ENCODE assay signal across 18 cellular contexts in the genomic region with DNA sequence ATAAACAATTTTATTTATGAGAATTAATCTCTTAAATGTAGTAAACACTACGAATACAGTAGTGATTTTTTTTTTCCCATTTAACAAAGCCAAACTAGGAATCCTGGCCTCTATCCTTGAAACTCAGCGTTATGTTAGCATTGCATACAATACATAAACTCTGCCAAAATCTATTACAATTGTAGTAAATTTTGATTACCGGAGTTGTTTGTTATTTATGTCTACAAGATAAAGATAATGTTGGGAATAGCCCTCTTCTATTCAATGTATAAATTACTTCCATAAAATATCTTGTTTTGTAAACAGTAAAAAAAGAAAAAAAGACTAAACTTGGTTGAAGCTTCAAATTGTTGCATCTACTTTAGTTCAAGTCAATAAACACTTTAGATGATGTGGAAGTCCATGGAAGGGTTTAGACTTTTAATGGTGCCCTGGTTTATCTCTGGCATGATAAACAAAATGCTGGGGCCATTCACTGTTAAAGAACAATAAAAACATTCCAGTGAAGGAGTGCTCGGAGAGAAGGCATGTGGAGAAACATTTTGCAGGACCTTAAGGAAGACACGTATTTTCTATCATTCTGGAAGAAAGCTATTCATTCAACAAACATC.
DNase-seq lines count a peak whose midpoint lies in the region; ATAC-seq, FAIRE-seq and TF ChIP-seq lines count a peak whose summit lies in the region.
"Had no signal": no experiment of that assay in that cellular context is flagged by ENCODE, and none has a peak within 500 bp of the region (broad histone marks: within the 10 kb centered on the region; RNA-seq: fewer than 3 reads in every experiment).

No MANE protein-coding gene starts in this region.

- no peaks in the 10 kb centered on the region for H3K23me2 ChIP-seq in H1 (ENCODE audit: low read depth, low read length)

- no peak overlapping the region for H2AFZ ChIP-seq in HCT116 (ENCODE audit: low read depth, low read length, poor library complexity, severe bottlenecking)
- peak overlapping the region; percentile 12; the same call in 1 of the 2 replicates for H2AFZ ChIP-seq in H1 (ENCODE audit: low read length)
- H2AFZ ChIP-seq in neural progenitor cell (replicated peaks): no peak overlapping the region
- H2AFZ ChIP-seq: GM23248 had no signal

- no peaks in the 10 kb centered on the region for H4K20me1 ChIP-seq in HCT116 (ENCODE audit: insufficient read depth)
- no peaks in the 10 kb centered on the region for H4K20me1 ChIP-seq in H1 (replicated peaks in 1 of 2; ENCODE audit: control insufficient read depth in 1 of 2, insufficient read depth in 2 of 2, low read length in 2 of 2)
- no peaks in the 10 kb centered on the region for H4K20me1 ChIP-seq in neural progenitor cell (ENCODE audit: low read depth)

- no peak overlapping the region for H3K4ac ChIP-seq in H1 (replicated peaks; ENCODE audit: insufficient read length, low read depth, low read length)

- BruUV-seq in HCT116 (replicated peaks; lab: Mats Ljungman, UMichigan): no TSS peak

- H3K9me2 ChIP-seq in HCT116 (ENCODE audit: insufficient read depth): no peaks in the 10 kb centered on the region

- H2BK12ac ChIP-seq in H1 (ENCODE audit: low read depth, low read length): no peak overlapping the region

- H3K9me3 ChIP-seq in HCT116 (ENCODE audit: control insufficient read depth in 1 of 2, insufficient read depth in 1 of 2, low read depth in 1 of 2, low read length in 2 of 2): no peaks in the 10 kb centered on the region
- no peaks in the 10 kb centered on the region for H3K9me3 ChIP-seq in H1 (ENCODE audit: insufficient read depth in 2 of 2, low read depth in 1 of 2, low read length in 1 of 2)
- H3K9me3 ChIP-seq in neural progenitor cell (ENCODE audit: low read depth): no peaks in the 10 kb centered on the region
- H3K9me3 ChIP-seq in mucosa of descending colon: no peaks in the 10 kb centered on the region
- H3K9me3 ChIP-seq: HAP-1 had no signal

- no peak overlapping the region for H4K5ac ChIP-seq in H1 (ENCODE audit: insufficient read length, low read depth, low read length)

- H2AK5ac ChIP-seq in H1 (ENCODE audit: low read depth, low read length): no peak overlapping the region

- H3K4me1 Mint-ChIP-seq in neural progenitor cell: peaks cover 2% of the 10 kb centered on the region
- H3K4me1 Mint-ChIP-seq: CD4-positive, alpha-beta memory T cell had no signal

- H3K4me3 Mint-ChIP-seq in neural progenitor cell: no peak overlapping the region
- H3K4me3 Mint-ChIP-seq: CD4-positive, alpha-beta memory T cell had no signal

- H3K9me3 Mint-ChIP-seq in neural progenitor cell: peaks cover 1% of the 10 kb centered on the region

- no peak overlapping the region for H2BK120ac ChIP-seq in H1 (replicated peaks; ENCODE audit: low read depth, low read length)

- intact Hi-C loops in HCT116 (cut with micrococcal nuclease): no loop called here
- intact Hi-C loops in mucosa of descending colon (cut with DNase I, micrococcal nuclease): no loop called here

- H3K27me3 ChIP-seq in HCT116 (ENCODE audit: insufficient read depth, low read length) (no peaks in the 10 kb centered on the region), H1 (replicated peaks in 1 of 4; ENCODE audit: control insufficient read depth in 3 of 4, extremely low read depth in 1 of 4, insufficient read depth in 3 of 4, low read length in 3 of 4) (no peaks in the 10 kb centered on the region), neural progenitor cell (no peaks in the 10 kb centered on the region)

- POLR2A ChIA-PET in HCT116 (lab: Charles Lee) (no interaction called here), H1 (lab: Charles Lee; ENCODE audit: partially characterized antibody) (no interaction called here)

- CTCF ChIA-PET in HCT116 (lab: Charles Lee): no interaction called here
- CTCF ChIA-PET in H1 (lab: Charles Lee; ENCODE audit: partially characterized antibody): interaction anchor here (0.8 kb wide), 1 partner anchor 98 kb away, joined by 3 read pairs; no protein-coding TSS in a partner anchor

- TF ChIP-seq RAD21 in HCT116 (IDR thresholded peaks at IDR 0.05; ENCODE audit: low read depth) (no peak), H1 (IDR thresholded peaks at IDR 0.05 in 1 of 2, conservative IDR thresholded peaks at IDR 0.05 in 1 of 2; ENCODE audit: low read depth in 2 of 2, low read length in 2 of 2) (no peak)

- TF ChIP-seq CTCF in HCT116 (IDR thresholded peaks at IDR 0.05 in 2 of 3, conservative IDR thresholded peaks at IDR 0.05 in 1 of 3; ENCODE audit: borderline replicate concordance in 1 of 3, insufficient read depth in 1 of 3, low read depth in 2 of 3, low read length in 2 of 3) (no peak), H1 (IDR thresholded peaks at IDR 0.05; ENCODE audit: control extremely low read depth in 1 of 3, insufficient read depth in 1 of 3, low read depth in 1 of 3, low read length in 3 of 3) (no peak), fibroblast of villous mesenchyme (IDR thresholded peaks at IDR 0.05; ENCODE audit: insufficient read depth, low read depth, low read length) (no peak), neural progenitor cell (IDR thresholded peaks at IDR 0.05) (no peak), mucosa of descending colon (IDR thresholded peaks at IDR 0.05) (no peak)

- RAD21 ChIA-PET in HCT116 (lab: Charles Lee; ENCODE audit: low non-redundant PET in 1 of 2, low total read pairs in 2 of 2, uncharacterized antibody in 2 of 2, unreplicated experiment in 2 of 2): no interaction called here

- H3F3A ChIP-seq in neural progenitor cell (ENCODE audit: low read depth): peaks cover 12% of the 10 kb centered on the region

- H3K27ac ChIP-seq in HCT116 (ENCODE audit: low read depth, low read length) (no peak overlapping the region), H1 (ENCODE audit: low read depth, low read length) (no peak overlapping the region), neural progenitor cell (peak overlapping the region; percentile 54)
- H3K27ac ChIP-seq: GM23248 had no signal

- H3K4me3 ChIP-seq in HCT116 (replicated peaks in 1 of 2; ENCODE audit: low read depth in 1 of 2, low read length in 2 of 2) (no peak overlapping the region), H1 (ENCODE audit: extremely low read depth in 1 of 4, insufficient read depth in 2 of 4, low read depth in 3 of 4, low read length in 4 of 4) (no peak overlapping the region), fibroblast of villous mesenchyme (ENCODE audit: low read depth, low read length) (no peak overlapping the region), neural progenitor cell (no peak overlapping the region), mucosa of descending colon (no peak overlapping the region)
- H3K4me3 ChIP-seq: GM23248, HAP-1 had no signal

- TF ChIP-seq EP300 in H1 (IDR thresholded peaks at IDR 0.05; ENCODE audit: borderline replicate concordance in 1 of 2, low read depth in 2 of 2, low read length in 2 of 2): no peak

- DNase-seq in HCT116 (ENCODE audit: low read depth, low spot score): no peak
- no peak for DNase-seq in H1 (ENCODE audit: low read depth in 1 of 2, low spot score in 2 of 2)
- peak; percentile 59 for DNase-seq in fibroblast of villous mesenchyme (ENCODE audit: low read depth)
- no peak for DNase-seq in neural progenitor cell (ENCODE audit: low spot score)
- no peak for DNase-seq in NCI-H748 treated with DMSO at 0.1 percent for 48 hours (lab: John Stamatoyannopoulos, UW)
- no peak for DNase-seq in mucosa of descending colon
- DNase-seq: C1 segment of cervical spinal cord; CD4-positive, alpha-beta memory T cell; COR-L47; DMS153; DND-41; GM23248 had no signal

- no peak overlapping the region for H2BK15ac ChIP-seq in H1 (ENCODE audit: low read length)

- no peak overlapping the region for H4K8ac ChIP-seq in H1 (ENCODE audit: extremely low read depth, insufficient read depth, low read length)

- no peak overlapping the region for H3K14ac ChIP-seq in H1 (ENCODE audit: insufficient read length)

- H3K18ac ChIP-seq in H1 (ENCODE audit: extremely low read depth, low read length): no peak overlapping the region

- H3K79me2 ChIP-seq in HCT116 (ENCODE audit: insufficient read depth, low read length): no peaks in the 10 kb centered on the region
- no peaks in the 10 kb centered on the region for H3K79me2 ChIP-seq in H1 (ENCODE audit: control insufficient read depth in 1 of 2, insufficient read depth in 2 of 2, low read length in 2 of 2)
- H3K79me2 ChIP-seq in neural progenitor cell (ENCODE audit: low read depth): no peaks in the 10 kb centered on the region

- H3K79me1 ChIP-seq in H1 (ENCODE audit: low read depth, low read length): no peaks in the 10 kb centered on the region

- H3K56ac ChIP-seq in H1 (replicated peaks; ENCODE audit: insufficient read length, low read depth, low read length): no peak overlapping the region

- TF ChIP-seq POLR2A in HCT116 (IDR thresholded peaks at IDR 0.05; ENCODE audit: borderline replicate concordance, extremely low read depth, insufficient read depth, insufficient read length) (no peak), H1 (IDR thresholded peaks at IDR 0.05; ENCODE audit: control extremely low read depth in 1 of 2, low read depth in 2 of 2, low read length in 2 of 2) (no peak)

- no peak overlapping the region for H2BK20ac ChIP-seq in H1 (ENCODE audit: low read length)

- no peak for FAIRE-seq in H1 (lab: Jason Lieb, UNC)
- FAIRE-seq: G401.6, GM12892, H54 had no signal

- H3K36me3 Mint-ChIP-seq in neural progenitor cell: peaks cover 28% of the 10 kb centered on the region
- H3K36me3 Mint-ChIP-seq: CD4-positive, alpha-beta memory T cell had no signal

- no peaks in the 10 kb centered on the region for H3K36me3 ChIP-seq in HCT116 (ENCODE audit: control insufficient read depth in 1 of 2, insufficient read depth in 2 of 2, low read length in 2 of 2)
- H3K36me3 ChIP-seq in H1 (ENCODE audit: control insufficient read depth in 2 of 4, insufficient read depth in 4 of 4, low read length in 3 of 4): no peaks in the 10 kb centered on the region
- H3K36me3 ChIP-seq in neural progenitor cell: no peaks in the 10 kb centered on the region
- no peaks in the 10 kb centered on the region for H3K36me3 ChIP-seq in mucosa of descending colon (ENCODE audit: low read depth)
- H3K36me3 ChIP-seq: HAP-1 had no signal

- 80% methylated on average over 5 of the region's 5 CpGs; no CpG with 5 or more reads in 1 of the 2 experiments for WGBS in H1 (ENCODE audit: extremely low coverage in 1 of 2, insufficient coverage in 1 of 2, insufficient read length in 1 of 2, insufficient replicate concordance in 2 of 2, low coverage in 1 of 2, low lambda C conversion rate in 2 of 2, missing lambda C conversion rate in 1 of 2), 2 experiments

- no peak overlapping the region for H3K9ac ChIP-seq in HCT116 (ENCODE audit: low read length)
- no peak overlapping the region for H3K9ac ChIP-seq in H1 (replicated peaks in 1 of 4; ENCODE audit: extremely low read depth in 1 of 4, low read depth in 3 of 4, low read length in 3 of 4)
- H3K9ac ChIP-seq in neural progenitor cell: no peak overlapping the region
- H3K9ac ChIP-seq: GM23248 had no signal

- H2BK5ac ChIP-seq in H1 (ENCODE audit: low read depth, low read length): no peak overlapping the region

- H3K23ac ChIP-seq in H1 (ENCODE audit: insufficient read length): no peak overlapping the region

- ATAC-seq in HCT116 (no peak), HG02588 (IDR thresholded peaks at IDR 0.05; ENCODE audit: unreplicated experiment) (no peak), GM21528 (IDR thresholded peaks at IDR 0.05; ENCODE audit: low FRiP score, unreplicated experiment) (no peak), mucosa of descending colon (no peak)

- H4K91ac ChIP-seq in H1 (replicated peaks; ENCODE audit: insufficient read length, low read length): no peak overlapping the region

- H3K27me3 Mint-ChIP-seq in neural progenitor cell (ENCODE audit: insufficient read depth, low read depth): no peaks in the 10 kb centered on the region

- no peak overlapping the region for H3K27ac Mint-ChIP-seq in neural progenitor cell
- H3K27ac Mint-ChIP-seq: CD4-positive, alpha-beta memory T cell had no signal

- H3K4me1 ChIP-seq in HCT116 (ENCODE audit: control insufficient read depth in 1 of 2, insufficient read depth in 2 of 2, low read length in 2 of 2) (peaks cover 17 to 42% of the 10 kb centered on the region in 2 experiments), H1 (replicated peaks in 1 of 4; ENCODE audit: control insufficient read depth in 3 of 4, insufficient read depth in 4 of 4, low read length in 3 of 4) (peaks cover 0 to 4% (median 2%) of the 10 kb centered on the region in 4 experiments; a peak in 2 of 7 replicates), neural progenitor cell (peaks cover 20% of the 10 kb centered on the region), mucosa of descending colon (ENCODE audit: low read depth) (no peaks in the 10 kb centered on the region)

- peak overlapping the region; percentile 46; the same call in 1 of the 2 replicates for H3K4me2 ChIP-seq in HCT116 (ENCODE audit: low read length)
- H3K4me2 ChIP-seq in H1 (ENCODE audit: insufficient read depth in 1 of 2, low read depth in 2 of 2, low read length in 2 of 2): no peak overlapping the region
- no peak overlapping the region for H3K4me2 ChIP-seq in neural progenitor cell
